12 cellular contexts compared by ENCODE assay signal in the genomic region with DNA sequence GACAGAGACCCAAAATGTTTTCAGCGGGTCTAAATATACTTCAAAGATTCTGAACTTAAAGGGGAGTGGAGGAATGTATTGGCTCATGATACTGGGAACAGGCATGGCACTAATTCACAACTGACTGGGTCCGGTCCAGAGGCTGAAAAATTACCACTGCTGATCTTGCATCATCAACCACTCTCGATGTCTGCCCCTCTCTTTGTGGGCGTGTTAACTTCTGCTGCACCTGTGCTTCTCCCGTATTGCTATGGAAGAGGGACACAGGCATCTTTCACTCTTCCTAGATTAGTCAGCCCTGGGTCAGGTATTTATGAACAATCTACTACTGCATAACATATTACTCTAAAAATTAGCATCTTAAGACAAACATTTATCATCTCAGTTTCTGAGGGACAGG. TPM values are rescaled to one million over a fixed set of nuclear protein-coding genes. Genes with fewer than 3 reads are reported as not detected.
DNase-seq lines count a peak whose midpoint lies in the region; ATAC-seq lines count a peak whose summit lies in the region.
"Had no signal": no experiment of that assay in that cellular context is flagged by ENCODE, and none has a peak within 500 bp of the region (broad histone marks: within the 10 kb centered on the region; RNA-seq: fewer than 3 reads in every experiment).

No MANE protein-coding gene starts in this region.

- peaks cover 57% of the 10 kb centered on the region for H3K4me1 Mint-ChIP-seq in activated naive CD4-positive, alpha-beta T cell treated with anti-CD3 and anti-CD28 coated beads, Interleukin-2, amount 10 ng/mL, durations not matched to agents 7 days and 5 days
- H3K4me1 Mint-ChIP-seq in activated CD8-positive, alpha-beta T cell treated with anti-CD3 and anti-CD28 coated beads, Interleukin-2, amount 10 ng/mL, durations not matched to agents 7 days and 5 days (ENCODE audit: low read depth): peaks cover 52% of the 10 kb centered on the region
- peaks cover 31% of the 10 kb centered on the region for H3K4me1 Mint-ChIP-seq in activated naive CD8-positive, alpha-beta T cell treated with anti-CD3 and anti-CD28 coated beads, Interleukin-2, amount 50 U/mL, for 24 hours
- peaks cover 36% of the 10 kb centered on the region for H3K4me1 Mint-ChIP-seq in stimulated activated effector memory CD8-positive, alpha-beta T cell treated with anti-CD3 and anti-CD28 coated beads, Interleukin-12 subunit alpha, Interleukin-12 subunit beta, amount 100 ng/mL, for 72 hours

- no peak overlapping the region for H3K4me3 Mint-ChIP-seq in activated naive CD4-positive, alpha-beta T cell treated with anti-CD3 and anti-CD28 coated beads, Interleukin-2, amount 10 ng/mL, durations not matched to agents 7 days and 5 days
- H3K4me3 Mint-ChIP-seq in activated CD8-positive, alpha-beta T cell treated with anti-CD3 and anti-CD28 coated beads, Interleukin-2, amount 10 ng/mL, durations not matched to agents 7 days and 5 days: no peak overlapping the region
- H3K4me3 Mint-ChIP-seq in activated naive CD8-positive, alpha-beta T cell treated with anti-CD3 and anti-CD28 coated beads, Interleukin-2, amount 50 U/mL, for 24 hours: no peak overlapping the region
- peak overlapping the region; percentile 0 for H3K4me3 Mint-ChIP-seq in stimulated activated effector memory CD8-positive, alpha-beta T cell treated with anti-CD3 and anti-CD28 coated beads, Interleukin-12 subunit alpha, Interleukin-12 subunit beta, amount 100 ng/mL, for 72 hours
- H3K4me3 Mint-ChIP-seq: CD4-positive, alpha-beta memory T cell had no signal

- H3K36me3 Mint-ChIP-seq in activated naive CD4-positive, alpha-beta T cell treated with anti-CD3 and anti-CD28 coated beads, Interleukin-2, amount 10 ng/mL, durations not matched to agents 7 days and 5 days: peaks cover 52% of the 10 kb centered on the region
- peaks cover 56% of the 10 kb centered on the region for H3K36me3 Mint-ChIP-seq in activated CD8-positive, alpha-beta T cell treated with anti-CD3 and anti-CD28 coated beads, Interleukin-2, amount 10 ng/mL, durations not matched to agents 7 days and 5 days (ENCODE audit: low read depth)
- peaks cover 6% of the 10 kb centered on the region for H3K36me3 Mint-ChIP-seq in activated naive CD8-positive, alpha-beta T cell treated with anti-CD3 and anti-CD28 coated beads, Interleukin-2, amount 50 U/mL, for 24 hours (ENCODE audit: low read depth)
- H3K36me3 Mint-ChIP-seq in stimulated activated effector memory CD8-positive, alpha-beta T cell treated with anti-CD3 and anti-CD28 coated beads, Interleukin-12 subunit alpha, Interleukin-12 subunit beta, amount 100 ng/mL, for 72 hours: no peaks in the 10 kb centered on the region

- DNase-seq in activated naive CD4-positive, alpha-beta T cell treated with anti-CD3 and anti-CD28 coated beads, Interleukin-2, amount 10 ng/mL, durations not matched to agents 7 days and 5 days: no peak
- no peak for DNase-seq in activated naive CD4-positive, alpha-beta T cell treated with Interleukin-2 at 50 U/mL for 16 hours
- no peak for DNase-seq in activated CD8-positive, alpha-beta T cell treated with anti-CD3 and anti-CD28 coated beads, Interleukin-2, amount 10 ng/mL, durations not matched to agents 7 days and 5 days
- DNase-seq in activated naive CD8-positive, alpha-beta T cell treated with anti-CD3 and anti-CD28 coated beads, Interleukin-2, amount 50 U/mL, for 24 hours: no peak
- DNase-seq in stimulated activated effector memory CD8-positive, alpha-beta T cell treated with anti-CD3 and anti-CD28 coated beads, Interleukin-12 subunit alpha, Interleukin-12 subunit beta, amount 100 ng/mL, for 72 hours (ENCODE audit: low spot score in 2 of 2): no peak
- DNase-seq in NCI-H82 (lab: John Stamatoyannopoulos, UW) (no peak), DMS53 treated with DMSO at 0.1 percent for 48 hours (lab: John Stamatoyannopoulos, UW; ENCODE audit: unreplicated experiment) (no peak)
- DNase-seq: BE2C; CD4-positive, alpha-beta memory T cell; NCI-H1048; NCI-H226; NCI-H526 treated with DMSO at 0.1 percent for 48 hours had no signal

- H3K9me3 Mint-ChIP-seq in activated naive CD4-positive, alpha-beta T cell treated with anti-CD3 and anti-CD28 coated beads, Interleukin-2, amount 10 ng/mL, durations not matched to agents 7 days and 5 days: peaks cover 30% of the 10 kb centered on the region
- peaks cover 11% of the 10 kb centered on the region for H3K9me3 Mint-ChIP-seq in activated CD8-positive, alpha-beta T cell treated with anti-CD3 and anti-CD28 coated beads, Interleukin-2, amount 10 ng/mL, durations not matched to agents 7 days and 5 days (ENCODE audit: insufficient read depth)
- peaks cover 13% of the 10 kb centered on the region for H3K9me3 Mint-ChIP-seq in activated naive CD8-positive, alpha-beta T cell treated with anti-CD3 and anti-CD28 coated beads, Interleukin-2, amount 50 U/mL, for 24 hours
- no peaks in the 10 kb centered on the region for H3K9me3 Mint-ChIP-seq in stimulated activated effector memory CD8-positive, alpha-beta T cell treated with anti-CD3 and anti-CD28 coated beads, Interleukin-12 subunit alpha, Interleukin-12 subunit beta, amount 100 ng/mL, for 72 hours

- H3K27me3 Mint-ChIP-seq in activated naive CD4-positive, alpha-beta T cell treated with anti-CD3 and anti-CD28 coated beads, Interleukin-2, amount 10 ng/mL, durations not matched to agents 7 days and 5 days: no peaks in the 10 kb centered on the region
- no peaks in the 10 kb centered on the region for H3K27me3 Mint-ChIP-seq in activated CD8-positive, alpha-beta T cell treated with anti-CD3 and anti-CD28 coated beads, Interleukin-2, amount 10 ng/mL, durations not matched to agents 7 days and 5 days (ENCODE audit: low read depth)
- no peaks in the 10 kb centered on the region for H3K27me3 Mint-ChIP-seq in activated naive CD8-positive, alpha-beta T cell treated with anti-CD3 and anti-CD28 coated beads, Interleukin-2, amount 50 U/mL, for 24 hours

- CTCF ChIA-PET in activated naive CD4-positive, alpha-beta T cell treated with anti-CD3 and anti-CD28 coated beads, Interleukin-2, amount 10 ng/mL, durations not matched to agents 7 days and 5 days (lab: Charles Lee): interaction anchor here (0.7 kb wide), 1 partner anchor 14 kb away, joined by 3 read pairs; no protein-coding TSS in a partner anchor
- CTCF ChIA-PET in activated CD8-positive, alpha-beta T cell treated with anti-CD3 and anti-CD28 coated beads, Interleukin-2, amount 10 ng/mL, durations not matched to agents 7 days and 5 days (lab: Charles Lee): interaction anchor here (1.6 kb wide), 1 partner anchor 14 kb away, joined by 4 read pairs; no protein-coding TSS in a partner anchor

- POLR2A ChIA-PET in activated CD8-positive, alpha-beta T cell treated with anti-CD3 and anti-CD28 coated beads, Interleukin-2, amount 10 ng/mL, durations not matched to agents 7 days and 5 days (lab: Charles Lee): interaction anchor here (0.6 kb wide), 1 partner anchor 989 kb away, joined by 3 read pairs; no protein-coding TSS in a partner anchor

- no peak for ATAC-seq in activated CD8-positive, alpha-beta T cell treated with anti-CD3 and anti-CD28 coated beads, Interleukin-2, amount 10 ng/mL, durations not matched to agents 7 days and 5 days
- ATAC-seq in activated naive CD8-positive, alpha-beta T cell treated with anti-CD3 and anti-CD28 coated beads, Interleukin-2, amount 50 U/mL, for 24 hours: no peak
- ATAC-seq in stimulated activated effector memory CD8-positive, alpha-beta T cell treated with anti-CD3 and anti-CD28 coated beads, Interleukin-12 subunit alpha, Interleukin-12 subunit beta, amount 100 ng/mL, for 72 hours: peak; percentile 14

- H3K27ac Mint-ChIP-seq in activated naive CD4-positive, alpha-beta T cell treated with anti-CD3 and anti-CD28 coated beads, Interleukin-2, amount 10 ng/mL, durations not matched to agents 7 days and 5 days: peak overlapping the region; percentile 85
- H3K27ac Mint-ChIP-seq in activated CD8-positive, alpha-beta T cell treated with anti-CD3 and anti-CD28 coated beads, Interleukin-2, amount 10 ng/mL, durations not matched to agents 7 days and 5 days: peak overlapping the region; percentile 70
- peak overlapping the region; percentile 71 for H3K27ac Mint-ChIP-seq in activated naive CD8-positive, alpha-beta T cell treated with anti-CD3 and anti-CD28 coated beads, Interleukin-2, amount 50 U/mL, for 24 hours
- peak overlapping the region; percentile 0 for H3K27ac Mint-ChIP-seq in stimulated activated effector memory CD8-positive, alpha-beta T cell treated with anti-CD3 and anti-CD28 coated beads, Interleukin-12 subunit alpha, Interleukin-12 subunit beta, amount 100 ng/mL, for 72 hours

RNA-seq across cellular contexts. Expression of a gene that starts 33.2 kb away (rescaled TPM):
- 1 to 10 TPM; 3.3 to 3.9 TPM for total RNA-seq in activated CD8-positive, alpha-beta T cell treated with anti-CD3 and anti-CD28 coated beads, Interleukin-2, amount 10 ng/mL, durations not matched to agents 7 days and 5 days

Comparison
In these comparisons a context has a peak if more than half of its experiments do, and no peak if none do; other contexts are left out.
1. H3K27ac Mint-ChIP-seq: peak in every context shown above with its lines; median percentile 85 in activated naive CD4-positive, alpha-beta T cell treated with anti-CD3 and anti-CD28 coated beads, Interleukin-2, amount 10 ng/mL, durations not matched to agents 7 days and 5 days; 71 in activated naive CD8-positive, alpha-beta T cell treated with anti-CD3 and anti-CD28 coated beads, Interleukin-2, amount 50 U/mL, for 24 hours; 70 in activated CD8-positive, alpha-beta T cell treated with anti-CD3 and anti-CD28 coated beads, Interleukin-2, amount 10 ng/mL, durations not matched to agents 7 days and 5 days; 0 in stimulated activated effector memory CD8-positive, alpha-beta T cell treated with anti-CD3 and anti-CD28 coated beads, Interleukin-12 subunit alpha, Interleukin-12 subunit beta, amount 100 ng/mL, for 72 hours.